In genomic region chr11:6323291-6323905, GRCh38 we compare ENCODE assay signal across 23 cellular contexts. TPM values are rescaled to one million over a fixed set of nuclear protein-coding genes. Genes with fewer than 3 reads are reported as not detected.
DNase-seq lines count a peak whose midpoint lies in the region; ATAC-seq and TF ChIP-seq lines count a peak whose summit lies in the region.
"Had no signal": no experiment of that assay in that cellular context is flagged by ENCODE, and none has a peak within 500 bp of the region (broad histone marks: within the 10 kb centered on the region; RNA-seq: fewer than 3 reads in every experiment).

No MANE protein-coding gene starts in this region.

- no peak overlapping the region for H2AK5ac ChIP-seq in mesendoderm (ENCODE audit: low read length)

- H3K4me3 ChIP-seq in H7 (ENCODE audit: insufficient read depth, low read depth, low read length) (no peak overlapping the region), iPS-18a (ENCODE audit: low read length) (peak overlapping the region; percentile 21), tibial nerve (no peak overlapping the region), mesendoderm (ENCODE audit: low read length) (no peak overlapping the region)
- H3K4me3 ChIP-seq: gastrocnemius medialis, GM23248, hepatocyte, ovary, transverse colon had no signal

- DNase-seq in COR-L47 (lab: John Stamatoyannopoulos, UW) = peak; percentile 52
- DNase-seq in H7 = peak; percentile 40
- peak; percentile 65 for DNase-seq in NCI-H748 treated with DMSO at 0.1 percent for 48 hours (lab: John Stamatoyannopoulos, UW)
- no peak for DNase-seq in tibial nerve (ENCODE audit: low spot score in 2 of 2)
- DNase-seq in mesendoderm = no peak
- no peak for DNase-seq in NCI-H524 treated with DMSO at 0.1 percent for 48 hours (lab: John Stamatoyannopoulos, UW)
- DNase-seq: activated T-cell treated with anti-CD3 and anti-CD28 coated beads, Interleukin-2, amount 50 U/mL, for 1 hour; brain microvascular endothelial cell; DMS 273 treated with DMSO at 0.1 percent for 48 hours; effector memory CD8-positive, alpha-beta T cell; gastrocnemius medialis; GM23248; NCI-H187 treated with DMSO at 0.1 percent for 48 hours; NCI-H446; ovary; RPMI8226; stimulated activated naive CD8-positive, alpha-beta T cell treated with anti-CD3 and anti-CD28 coated beads, Interleukin-15, Interleukin-2, amounts not matched to agents 100 U/mL and 50 U/mL, for 24 hours; transverse colon had no signal

- H3K27me3 ChIP-seq in H7 (ENCODE audit: control insufficient read depth, insufficient read depth, low read length) = no peaks in the 10 kb centered on the region
- H3K27me3 ChIP-seq in iPS-18a (ENCODE audit: control insufficient read depth, insufficient read depth, low read length) = peaks cover 11% of the 10 kb centered on the region
- H3K27me3 ChIP-seq in tibial nerve = no peaks in the 10 kb centered on the region
- no peaks in the 10 kb centered on the region for H3K27me3 ChIP-seq in mesendoderm (ENCODE audit: insufficient read depth, low read length, poor library complexity)
- H3K27me3 ChIP-seq: brain microvascular endothelial cell, gastrocnemius medialis, hepatocyte, ovary had no signal

- H3K79me1 ChIP-seq in mesendoderm (ENCODE audit: low read length) = no peaks in the 10 kb centered on the region

- peak overlapping the region; percentile 87 for H3K27ac ChIP-seq in iPS-18a (ENCODE audit: low read length)
- peak overlapping the region in 2 of 4 donors; percentile 96 to 100 for H3K27ac ChIP-seq in tibial nerve
- no peak overlapping the region for H3K27ac ChIP-seq in mesendoderm (ENCODE audit: low read depth, low read length)
- H3K27ac ChIP-seq: brain microvascular endothelial cell, gastrocnemius medialis, hepatocyte, ovary had no signal

- H2BK15ac ChIP-seq in mesendoderm (replicated peaks; ENCODE audit: low read depth) = no peak overlapping the region

- no peak for TF ChIP-seq CTCF in tibial nerve (IDR thresholded peaks at IDR 0.05)

- no peak overlapping the region for H3K56ac ChIP-seq in mesendoderm (ENCODE audit: low read length)

- H3K18ac ChIP-seq in mesendoderm (ENCODE audit: low read length) = no peak overlapping the region

- H4K5ac ChIP-seq in mesendoderm (ENCODE audit: low read length) = no peak overlapping the region

- H3K36me3 ChIP-seq in H7 (replicated peaks; ENCODE audit: control insufficient read depth, insufficient read depth, low read length) (no peaks in the 10 kb centered on the region), iPS-18a (ENCODE audit: control insufficient read depth, low read depth, low read length) (no peaks in the 10 kb centered on the region), tibial nerve (no peaks in the 10 kb centered on the region), mesendoderm (ENCODE audit: control insufficient read depth, insufficient read depth, low read length) (no peaks in the 10 kb centered on the region)
- H3K36me3 ChIP-seq: gastrocnemius medialis, ovary, transverse colon had no signal

- H3K4me1 ChIP-seq in iPS-18a (ENCODE audit: control insufficient read depth, low read depth, low read length) = peaks cover 62% of the 10 kb centered on the region
- H3K4me1 ChIP-seq in tibial nerve = peaks cover 0 to 45% (median 20%) of the 10 kb centered on the region in 4 donors
- H3K4me1 ChIP-seq in mesendoderm (ENCODE audit: control insufficient read depth, low read depth, low read length) = peaks cover 6% of the 10 kb centered on the region

- no peak overlapping the region for H2BK5ac ChIP-seq in mesendoderm (ENCODE audit: low read length)

- H3K4ac ChIP-seq in mesendoderm (ENCODE audit: low read depth, low read length) = no peak overlapping the region

- no peak overlapping the region for H3K4me2 ChIP-seq in mesendoderm (ENCODE audit: low read length)
- H3K4me2 ChIP-seq: hepatocyte had no signal

- no peak overlapping the region for H3K23ac ChIP-seq in mesendoderm (ENCODE audit: low read length)

- H3K9me3 ChIP-seq in iPS-18a (ENCODE audit: control insufficient read depth, low read depth, low read length) (no peaks in the 10 kb centered on the region), tibial nerve (no peaks in the 10 kb centered on the region)
- H3K9me3 ChIP-seq: gastrocnemius medialis, ovary, transverse colon had no signal

- WGBS in tibial nerve, 2 donors = 42 to 52% methylated on average over 1 of the region's 1 CpG
- WGBS in mesendoderm (ENCODE audit: extremely low coverage, insufficient coverage, low lambda C conversion rate) = no CpG with 5 or more reads among the region's 1 CpG

- H3K9ac ChIP-seq in iPS-18a (ENCODE audit: low read length) = peak overlapping the region; percentile 51
- H3K9ac ChIP-seq in mesendoderm (ENCODE audit: low read length) = no peak overlapping the region
- H3K9ac ChIP-seq: GM23248 had no signal

- TF ChIP-seq EP300 in tibial nerve (IDR thresholded peaks at IDR 0.05) = no peak

- no peak overlapping the region for H2BK120ac ChIP-seq in mesendoderm (ENCODE audit: low read depth, low read length)

- peaks cover 2% of the 10 kb centered on the region for H3K79me2 ChIP-seq in mesendoderm (ENCODE audit: control insufficient read depth, insufficient read depth, low read length)

- no peak for TF ChIP-seq POLR2A in tibial nerve (IDR thresholded peaks at IDR 0.05)

- H4K8ac ChIP-seq in mesendoderm (ENCODE audit: low read depth, low read length) = no peak overlapping the region

- ATAC-seq in HG02885 (IDR thresholded peaks at IDR 0.05; ENCODE audit: poor library complexity, unreplicated experiment) = no peak
- ATAC-seq: effector memory CD8-positive, alpha-beta T cell; gastrocnemius medialis; natural killer cell treated with Interleukin-12 subunit alpha and Interleukin-12 subunit beta and Interleukin-15 and Interleukin-18, amount 100 ng/mL, for 72 hours; sciatic nerve; stimulated activated naive CD8-positive, alpha-beta T cell treated with anti-CD3 and anti-CD28 coated beads, Interleukin-15, Interleukin-2, amounts not matched to agents 100 U/mL and 50 U/mL, for 24 hours had no signal

RNA-seq across cellular contexts. Expression of gene CAVIN3, which starts 3.1 kb away (rescaled TPM):
- total RNA-seq in H7 (2014; rRNA removed; shearing (Covaris generic)) = 93.4 and 179 TPM in 2 replicates
- total RNA-seq in tibial nerve = 100 to 1,000 TPM; 270 to 598 (median 556) TPM
- polyA plus RNA-seq in mesendoderm (2013, experiment 1 of 2) = 15.8 TPM
- polyA plus RNA-seq in mesendoderm (2013, experiment 2 of 2) = 16.5 TPM

Comparison
In these comparisons a context has a peak if more than half of its experiments do, and no peak if none do; other contexts are left out.
1. DNase-seq: peak in COR-L47 (single experiment), H7 (single experiment) and NCI-H748 treated with DMSO at 0.1 percent for 48 hours (single experiment); none in tibial nerve (0 of 2), mesendoderm (single experiment) and NCI-H524 treated with DMSO at 0.1 percent for 48 hours (single experiment).